1 cellular context compared by ENCODE assay signal in the genomic region with DNA sequence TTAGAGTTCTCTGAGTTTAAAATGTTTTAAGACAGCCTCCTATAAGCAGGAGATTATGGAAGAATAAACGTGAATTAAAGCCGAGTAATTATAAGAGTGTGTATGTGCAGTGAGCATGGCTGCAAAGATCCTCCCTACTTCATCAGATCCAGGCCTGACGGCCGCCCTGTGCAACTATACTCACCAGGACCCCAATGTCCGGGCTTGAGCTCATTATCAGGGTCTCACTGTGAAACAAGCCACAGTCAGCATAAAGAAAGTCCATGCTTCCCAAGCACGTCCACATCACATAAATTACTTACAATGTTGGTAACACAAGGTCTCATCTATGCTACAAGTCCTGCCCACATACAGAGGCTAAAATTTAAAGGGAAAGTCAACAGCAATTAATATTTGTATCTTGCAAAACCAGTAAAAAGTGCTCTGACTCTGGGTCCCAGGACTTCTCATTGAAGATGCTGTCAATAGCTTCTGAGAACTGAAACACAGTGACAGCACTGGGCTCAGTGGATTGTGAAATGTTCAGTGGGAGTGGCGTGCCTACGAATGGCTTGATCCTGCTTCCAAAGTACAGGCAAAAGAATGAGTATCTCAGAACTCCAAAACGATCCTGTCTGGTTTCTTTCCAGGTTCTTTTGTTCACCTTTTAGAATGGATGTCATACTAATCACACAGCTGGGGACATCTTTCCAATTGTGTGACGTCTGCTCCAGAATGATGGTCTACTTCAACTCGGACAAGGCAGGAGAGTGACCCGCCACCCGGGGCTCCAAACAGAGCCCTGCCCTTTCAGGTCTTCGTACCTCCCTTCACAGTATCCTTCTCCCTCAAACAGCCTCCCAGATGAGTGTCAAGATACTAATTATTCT.
TF ChIP-seq lines count a peak whose summit lies in the region.

No MANE protein-coding gene starts in this region.

TF ChIP-seq in HepG2, 621 proteins besides CTCF, POLR2A, EP300 and RAD21 (continues in another document):
- no peak for TF ChIP-seq CBX5 (CRISPR knock-in tag; IDR thresholded peaks at IDR 0.05; ENCODE audit: borderline replicate concordance)
- no peak for TF ChIP-seq MED13 (CRISPR knock-in tag; IDR thresholded peaks at IDR 0.05)
- no peak for TF ChIP-seq RERE (CRISPR knock-in tag; IDR thresholded peaks at IDR 0.05; ENCODE audit: low read depth)
- TF ChIP-seq TMF1 (CRISPR knock-in tag; IDR thresholded peaks at IDR 0.05; ENCODE audit: low read depth): no peak
- TF ChIP-seq, protein P1, sequence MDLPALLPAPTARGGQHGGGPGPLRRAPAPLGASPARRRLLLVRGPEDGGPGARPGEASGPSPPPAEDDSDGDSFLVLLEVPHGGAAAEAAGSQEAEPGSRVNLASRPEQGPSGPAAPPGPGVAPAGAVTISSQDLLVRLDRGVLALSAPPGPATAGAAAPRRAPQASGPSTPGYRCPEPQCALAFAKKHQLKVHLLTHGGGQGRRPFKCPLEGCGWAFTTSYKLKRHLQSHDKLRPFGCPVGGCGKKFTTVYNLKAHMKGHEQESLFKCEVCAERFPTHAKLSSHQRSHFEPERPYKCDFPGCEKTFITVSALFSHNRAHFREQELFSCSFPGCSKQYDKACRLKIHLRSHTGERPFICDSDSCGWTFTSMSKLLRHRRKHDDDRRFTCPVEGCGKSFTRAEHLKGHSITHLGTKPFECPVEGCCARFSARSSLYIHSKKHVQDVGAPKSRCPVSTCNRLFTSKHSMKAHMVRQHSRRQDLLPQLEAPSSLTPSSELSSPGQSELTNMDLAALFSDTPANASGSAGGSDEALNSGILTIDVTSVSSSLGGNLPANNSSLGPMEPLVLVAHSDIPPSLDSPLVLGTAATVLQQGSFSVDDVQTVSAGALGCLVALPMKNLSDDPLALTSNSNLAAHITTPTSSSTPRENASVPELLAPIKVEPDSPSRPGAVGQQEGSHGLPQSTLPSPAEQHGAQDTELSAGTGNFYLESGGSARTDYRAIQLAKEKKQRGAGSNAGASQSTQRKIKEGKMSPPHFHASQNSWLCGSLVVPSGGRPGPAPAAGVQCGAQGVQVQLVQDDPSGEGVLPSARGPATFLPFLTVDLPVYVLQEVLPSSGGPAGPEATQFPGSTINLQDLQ (CRISPR knock-in tag; IDR thresholded peaks at IDR 0.05): no peak
- no peak for TF ChIP-seq LCORL (IDR thresholded peaks at IDR 0.05)
- TF ChIP-seq LCORL (CRISPR knock-in tag; IDR thresholded peaks at IDR 0.05): 0 out of 2 replicates have a peak, but pooled peaks have one; percentile 17
- peak; percentile 55 for TF ChIP-seq FOXA3 (CRISPR knock-in tag; IDR thresholded peaks at IDR 0.05)
- TF ChIP-seq, protein P2, sequence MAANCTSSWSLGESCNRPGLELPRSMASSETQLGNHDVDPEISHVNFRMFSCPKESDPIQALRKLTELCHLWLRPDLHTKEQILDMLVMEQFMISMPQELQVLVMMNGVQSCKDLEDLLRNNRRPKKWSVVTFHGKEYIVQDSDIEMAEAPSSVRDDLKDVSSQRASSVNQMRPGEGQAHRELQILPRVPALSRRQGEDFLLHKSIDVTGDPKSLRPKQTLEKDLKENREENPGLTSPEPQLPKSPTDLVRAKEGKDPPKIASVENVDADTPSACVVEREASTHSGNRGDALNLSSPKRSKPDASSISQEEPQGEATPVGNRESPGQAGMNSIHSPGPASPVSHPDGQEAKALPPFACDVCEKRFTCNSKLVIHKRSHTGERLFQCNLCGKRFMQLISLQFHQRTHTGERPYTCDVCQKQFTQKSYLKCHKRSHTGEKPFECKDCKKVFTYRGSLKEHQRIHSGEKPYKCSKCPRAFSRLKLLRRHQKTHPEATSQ (CRISPR knock-in tag; IDR thresholded peaks at IDR 0.05; ENCODE audit: borderline replicate concordance): no peak
- no peak for TF ChIP-seq TCF7L2 (IDR thresholded peaks at IDR 0.05; ENCODE audit: low read depth, low read length)
- TF ChIP-seq TGIF2 (CRISPR knock-in tag; IDR thresholded peaks at IDR 0.05): peak; percentile 86; the same call in 1 of the 2 replicates
- 0 out of 2 replicates have a peak, but pooled peaks have one; percentile 25 for TF ChIP-seq SOX5 (CRISPR knock-in tag; IDR thresholded peaks at IDR 0.05; ENCODE audit: borderline replicate concordance)
- no peak for TF ChIP-seq FOXA1 (IDR thresholded peaks at IDR 0.05)
- 0 out of 2 replicates have a peak, but pooled peaks have one; percentile 26 for TF ChIP-seq FOXA1 (CRISPR knock-in tag; IDR thresholded peaks at IDR 0.05)
- 0 out of 2 replicates have a peak, but pooled peaks have one; percentile 37 for TF ChIP-seq KAT7 (CRISPR knock-in tag; IDR thresholded peaks at IDR 0.05; ENCODE audit: borderline replicate concordance)
- TF ChIP-seq ZFP36L1 (CRISPR knock-in tag; IDR thresholded peaks at IDR 0.05): no peak
- TF ChIP-seq RFX5 (IDR thresholded peaks at IDR 0.05; ENCODE audit: low read depth, low read length): no peak
- peak; percentile 20; the same call in 1 of the 2 replicates for TF ChIP-seq SMC3 (IDR thresholded peaks at IDR 0.05; ENCODE audit: low read length)
- no peak for TF ChIP-seq ASH2L (IDR thresholded peaks at IDR 0.05; ENCODE audit: insufficient read length, low read depth, low read length)
- peak; percentile 95 for TF ChIP-seq CEBPB (IDR thresholded peaks at IDR 0.05; ENCODE audit: borderline replicate concordance, low read depth, low read length)
- peak; percentile 94 for TF ChIP-seq CEBPG (CRISPR knock-in tag; IDR thresholded peaks at IDR 0.05)
- peak; percentile 76 for TF ChIP-seq HNF4A (CRISPR knock-in tag; IDR thresholded peaks at IDR 0.05)
- TF ChIP-seq HBP1 (CRISPR knock-in tag; IDR thresholded peaks at IDR 0.05; ENCODE audit: low read depth): 0 out of 2 replicates have a peak, but pooled peaks have one; percentile 34
- no peak for TF ChIP-seq LRRFIP1 (CRISPR knock-in tag; conservative IDR thresholded peaks at IDR 0.05)
- TF ChIP-seq SP5 (CRISPR knock-in tag; IDR thresholded peaks at IDR 0.05; ENCODE audit: borderline replicate concordance, low read depth): peak; percentile 73
- TF ChIP-seq RELA (CRISPR knock-in tag; IDR thresholded peaks at IDR 0.05): no peak
- no peak for TF ChIP-seq ZBTB10 (CRISPR knock-in tag; IDR thresholded peaks at IDR 0.05; ENCODE audit: borderline replicate concordance)
- TF ChIP-seq ZNF678 (CRISPR knock-in tag; IDR thresholded peaks at IDR 0.05): no peak
- TF ChIP-seq ARID2 (CRISPR knock-in tag; IDR thresholded peaks at IDR 0.05; ENCODE audit: borderline replicate concordance): peak; percentile 67; the same call in 1 of the 2 replicates
- no peak for TF ChIP-seq HOXA7 (CRISPR knock-in tag; IDR thresholded peaks at IDR 0.05)
- no peak for TF ChIP-seq NRL (CRISPR knock-in tag; IDR thresholded peaks at IDR 0.05; ENCODE audit: borderline replicate concordance)
- TF ChIP-seq HOXA3 (CRISPR knock-in tag; IDR thresholded peaks at IDR 0.05): peak; percentile 44; the same call in 1 of the 2 replicates
- TF ChIP-seq CBX2 (IDR thresholded peaks at IDR 0.05; ENCODE audit: low read depth, low read length): no peak
- no peak for TF ChIP-seq CBX2 (CRISPR knock-in tag; IDR thresholded peaks at IDR 0.05; ENCODE audit: low read depth)
- peak; percentile 54; the same call in 1 of the 2 replicates for TF ChIP-seq HDAC2 (CRISPR knock-in tag; IDR thresholded peaks at IDR 0.05)
- TF ChIP-seq HNF4G (IDR thresholded peaks at IDR 0.05; ENCODE audit: borderline replicate concordance, low read depth, low read length): peak; percentile 51; the same call in 1 of the 2 replicates
- TF ChIP-seq HNF4G (CRISPR knock-in tag; IDR thresholded peaks at IDR 0.05; ENCODE audit: borderline replicate concordance, low read depth): no peak
- peak; percentile 37; the same call in 1 of the 2 replicates for TF ChIP-seq ZNF3 (CRISPR knock-in tag; IDR thresholded peaks at IDR 0.05)
- TF ChIP-seq MAFF (IDR thresholded peaks at IDR 0.05; ENCODE audit: low read depth, low read length): peak; percentile 43; the same call in 1 of the 2 replicates
- 0 out of 2 replicates have a peak, but pooled peaks have one; percentile 45 for TF ChIP-seq SIN3A (IDR thresholded peaks at IDR 0.05; ENCODE audit: borderline replicate concordance, low read depth, low read length)
- no peak for TF ChIP-seq ZNF234 (CRISPR knock-in tag; conservative IDR thresholded peaks at IDR 0.05)
- no peak for TF ChIP-seq NFKBIZ (CRISPR knock-in tag; IDR thresholded peaks at IDR 0.05)
- 0 out of 2 replicates have a peak, but pooled peaks have one; percentile 35 for TF ChIP-seq ZNF331 (CRISPR knock-in tag; IDR thresholded peaks at IDR 0.05)
- no peak for TF ChIP-seq AGO2 (optimal IDR thresholded peaks at IDR 0.05; ENCODE audit: low read depth, low read length)
